1 cellular context compared by ENCODE assay signal in the genomic region with DNA sequence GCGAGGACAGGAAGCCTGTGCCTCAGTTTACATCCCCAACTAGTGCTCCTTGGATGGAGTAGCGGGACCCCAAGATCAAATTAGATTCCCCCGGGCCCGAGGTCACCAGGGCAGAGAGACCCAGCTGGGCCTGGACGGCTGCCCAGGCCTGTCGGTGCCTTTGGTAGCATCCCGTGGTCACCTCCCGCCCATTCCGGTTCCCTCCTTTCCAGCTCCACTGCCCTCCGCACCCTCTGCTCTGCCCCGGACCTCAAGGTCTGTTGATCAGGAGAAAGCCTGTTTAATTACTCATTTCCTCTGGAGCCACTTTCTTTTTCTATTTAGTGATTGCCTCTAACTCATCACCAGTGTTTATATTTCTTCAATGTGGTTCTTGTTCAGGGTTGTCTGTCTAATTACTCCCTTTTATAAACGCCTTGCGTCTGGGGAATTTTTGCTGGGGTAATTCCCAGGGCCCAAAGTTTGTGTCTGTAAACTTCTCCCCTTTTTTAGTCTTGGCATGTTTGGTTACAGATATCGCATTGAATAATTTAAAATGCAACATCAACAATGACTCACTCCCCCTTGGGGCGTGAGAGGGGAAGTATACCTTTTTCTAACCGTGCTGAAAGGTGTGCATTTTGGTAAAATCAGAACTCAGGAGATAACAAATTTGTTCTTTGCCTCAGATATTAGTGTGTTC.
TF ChIP-seq lines count a peak whose summit lies in the region.

No MANE protein-coding gene starts in this region.

TF ChIP-seq in endothelial cell of umbilical vein, 7 proteins besides CTCF, POLR2A, EP300 and RAD21:
- TF ChIP-seq GATA2 (IDR thresholded peaks at IDR 0.05; ENCODE audit: insufficient read depth, insufficient read length, low read depth, low read length): peak; percentile 73
- TF ChIP-seq POLR2AphosphoS5 (IDR thresholded peaks at IDR 0.05; ENCODE audit: insufficient read depth, low read depth, low read length): peak; percentile 88
- peak; percentile 16 for TF ChIP-seq JUN (IDR thresholded peaks at IDR 0.05; ENCODE audit: borderline replicate concordance, insufficient read depth, insufficient read length, low read depth)
- TF ChIP-seq, protein P1, sequence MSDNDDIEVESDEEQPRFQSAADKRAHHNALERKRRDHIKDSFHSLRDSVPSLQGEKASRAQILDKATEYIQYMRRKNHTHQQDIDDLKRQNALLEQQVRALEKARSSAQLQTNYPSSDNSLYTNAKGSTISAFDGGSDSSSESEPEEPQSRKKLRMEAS (IDR thresholded peaks at IDR 0.05; ENCODE audit: insufficient read depth, insufficient read length): no peak
- TF ChIP-seq FOS (IDR thresholded peaks at IDR 0.05; ENCODE audit: borderline replicate concordance, insufficient read depth, low read length): peak; percentile 85
- no peak for TF ChIP-seq EZH2 (IDR thresholded peaks at IDR 0.05; ENCODE audit: borderline replicate concordance, low read depth, low read length, severe bottlenecking)
- peak; percentile 14 for TF ChIP-seq MYC (IDR thresholded peaks at IDR 0.05; ENCODE audit: low read depth, low read length)
TF ChIP-seq in endothelial cell of umbilical vein: peak in this region for 5.
